33 cellular contexts compared by ENCODE assay signal in the genomic region with DNA sequence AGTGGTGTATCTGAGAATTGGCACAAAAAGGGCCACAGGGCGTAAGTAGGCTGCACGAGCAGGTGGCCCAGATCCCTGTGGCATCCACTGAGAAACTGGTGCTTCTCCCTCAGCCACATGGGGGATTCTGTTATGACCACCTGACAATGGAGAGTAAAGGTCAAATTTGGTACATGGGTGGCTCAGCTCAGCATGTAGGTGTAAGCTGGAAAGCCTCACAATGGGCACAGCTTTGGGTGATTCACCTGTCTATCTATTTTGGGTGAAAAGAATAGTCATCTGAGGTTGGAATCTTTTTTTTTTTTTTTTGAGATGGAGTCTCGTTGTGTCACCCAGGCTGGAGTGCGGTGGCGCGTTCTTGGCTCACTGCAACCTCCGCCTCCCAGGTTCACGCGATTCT.
"Had no signal": no experiment of that assay in that cellular context is flagged by ENCODE, and none has a peak within 500 bp of the region (broad histone marks: within the 10 kb centered on the region; RNA-seq: fewer than 3 reads in every experiment).

No MANE protein-coding gene starts in this region.

- DNase-seq: Karpas-422, Kasumi-1, KG1, MG63, MM.1S, MV-4-11, NCI-H1048, NCI-H1092, NCI-H1092 treated with DMSO at 0.1 percent for 48 hours, NCI-H1105, NCI-H1105 treated with DMSO at 0.1 percent for 48 hours, NCI-H1417, NCI-H1417 treated with DMSO at 0.1 percent for 48 hours, NCI-H1436, NCI-H1436 treated with DMSO at 0.1 percent for 48 hours, NCI-H146, NCI-H1694, NCI-H1694 treated with DMSO at 0.1 percent for 48 hours, NCI-H187, NCI-H187 treated with DMSO at 0.1 percent for 48 hours, NCI-H1930, NCI-H2029, NCI-H2029 treated with DMSO at 0.1 percent for 48 hours, NCI-H2081, NCI-H2081 treated with DMSO at 0.1 percent for 48 hours, NCI-H2107, NCI-H2171, NCI-H2171 treated with DMSO at 0.1 percent for 48 hours, NCI-H2227 treated with DMSO at 0.1 percent for 48 hours, NCI-H226, NCI-H345, NCI-H446, NCI-H446 treated with DMSO at 0.1 percent for 48 hours had no signal
